ENCODE assay signal across 18 cellular contexts in the genomic region with DNA sequence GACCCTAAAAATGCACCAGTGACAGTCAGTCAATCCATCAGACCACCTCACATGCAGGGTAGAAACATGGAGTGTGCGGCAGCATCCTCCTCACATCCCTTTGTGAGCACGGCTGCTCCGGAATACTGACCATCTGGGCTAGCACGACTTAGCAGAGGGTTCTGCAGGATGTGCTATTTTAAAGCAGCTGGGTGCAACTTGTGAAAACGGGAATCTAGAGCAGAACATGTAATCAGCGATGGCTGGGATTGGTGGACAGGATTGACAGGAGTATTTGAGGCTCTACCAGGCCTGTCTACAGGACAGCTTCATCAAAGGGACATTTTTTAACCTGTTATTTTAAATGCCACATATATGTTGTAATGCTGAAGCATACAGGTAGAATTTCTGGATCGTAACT. TPM values are rescaled to one million over a fixed set of nuclear protein-coding genes. Genes with fewer than 3 reads are reported as not detected.
DNase-seq lines count a peak whose midpoint lies in the region; ATAC-seq and TF ChIP-seq lines count a peak whose summit lies in the region.
"Had no signal": no experiment of that assay in that cellular context is flagged by ENCODE, and none has a peak within 500 bp of the region (broad histone marks: within the 10 kb centered on the region; RNA-seq: fewer than 3 reads in every experiment).

No MANE protein-coding gene starts in this region.

- H3K27me3 Mint-ChIP-seq in MCF 10A (ENCODE audit: insufficient read depth, unreplicated experiment): no peaks in the 10 kb centered on the region
- no peaks in the 10 kb centered on the region for H3K27me3 Mint-ChIP-seq in activated CD4-positive, alpha-beta memory T cell treated with anti-CD3 and anti-CD28 coated beads for 36 hours

- H3K4me1 ChIP-seq in mammary epithelial cell (ENCODE audit: insufficient read depth, low read length) (no peaks in the 10 kb centered on the region), Panc1 (ENCODE audit: control insufficient read depth, insufficient read depth, low read length) (no peaks in the 10 kb centered on the region), suprapubic skin (no peaks in the 10 kb centered on the region), ovary (ENCODE audit: insufficient read depth) (no peaks in the 10 kb centered on the region)
- H3K4me1 ChIP-seq: A549 had no signal

- H3K9ac ChIP-seq in mammary epithelial cell (ENCODE audit: insufficient read depth, low read length): no peak overlapping the region
- H3K9ac ChIP-seq: GM23248 had no signal

- H3K27ac Mint-ChIP-seq in MCF 10A (ENCODE audit: low read depth, unreplicated experiment): no peak overlapping the region
- no peak overlapping the region for H3K27ac Mint-ChIP-seq in activated CD4-positive, alpha-beta memory T cell treated with anti-CD3 and anti-CD28 coated beads for 36 hours

- H2AFZ ChIP-seq in mammary epithelial cell (ENCODE audit: low read depth, low read length): no peak overlapping the region
- H2AFZ ChIP-seq: GM23248 had no signal

- TF ChIP-seq POLR2A in suprapubic skin (IDR thresholded peaks at IDR 0.05) (no peak), ovary (IDR thresholded peaks at IDR 0.05) (no peak)

- no peaks in the 10 kb centered on the region for H3K27me3 ChIP-seq in mammary epithelial cell (ENCODE audit: insufficient read depth, low read length)
- H3K27me3 ChIP-seq in Panc1 (ENCODE audit: control insufficient read depth, insufficient read depth, low read length): no peaks in the 10 kb centered on the region
- no peaks in the 10 kb centered on the region for H3K27me3 ChIP-seq in dorsolateral prefrontal cortex
- no peaks in the 10 kb centered on the region for H3K27me3 ChIP-seq in suprapubic skin
- H3K27me3 ChIP-seq in ovary: no peaks in the 10 kb centered on the region

- POLR2A ChIA-PET in MCF 10A (lab: Yijun Ruan, JAX): interaction anchor here (1.6 kb wide), 1 partner anchor 11 kb away, joined by 5 read pairs; no protein-coding TSS in a partner anchor
- POLR2A ChIA-PET in Panc1 (lab: Charles Lee): no interaction called here
- POLR2A ChIA-PET in activated CD4-positive, alpha-beta memory T cell treated with anti-CD3 and anti-CD28 coated beads for 36 hours (lab: Charles Lee): no interaction called here

- H3K9me3 ChIP-seq in mammary epithelial cell (replicated peaks; ENCODE audit: insufficient read depth, low read length) (no peaks in the 10 kb centered on the region), Panc1 (ENCODE audit: control insufficient read depth, insufficient read depth, low read depth, low read length) (no peaks in the 10 kb centered on the region), suprapubic skin (no peaks in the 10 kb centered on the region), ovary (no peaks in the 10 kb centered on the region)
- H3K9me3 ChIP-seq: A549 had no signal

- H3K4me3 Mint-ChIP-seq in MCF 10A (ENCODE audit: unreplicated experiment): no peak overlapping the region
- H3K4me3 Mint-ChIP-seq in activated CD4-positive, alpha-beta memory T cell treated with anti-CD3 and anti-CD28 coated beads for 36 hours: no peak overlapping the region

- no peak for DNase-seq in mammary epithelial cell
- DNase-seq in MCF 10A (ENCODE audit: unreplicated experiment): no peak
- DNase-seq in Panc1 (ENCODE audit: low read depth, low spot score): no peak
- DNase-seq in dorsolateral prefrontal cortex: peak in 8 of 10 donors; percentile 17 to 81 (median 61)
- peak; percentile 56 for DNase-seq in occipital lobe (lab: John Stamatoyannopoulos, UW)
- DNase-seq in suprapubic skin (ENCODE audit: low spot score in 2 of 2): no peak
- no peak for DNase-seq in activated CD4-positive, alpha-beta memory T cell treated with anti-CD3 and anti-CD28 coated beads for 36 hours
- no peak for DNase-seq in ovary
- DNase-seq: DMS79, GF-D8, GM23248, KBM-7, NCI-H1092, NCI-H1694 treated with DMSO at 0.1 percent for 48 hours, NCI-H446 treated with DMSO at 0.1 percent for 48 hours, NCI-H748 treated with DMSO at 0.1 percent for 48 hours, SIG-M5 had no signal

- 99% methylated on average over 7 of the region's 7 CpGs for WGBS in mammary epithelial cell (ENCODE audit: low coverage, missing lambda C conversion rate)
- WGBS in suprapubic skin: 84% methylated on average over 7 of the region's 7 CpGs
- 79 to 84% (median 79%) methylated on average over 7 of the region's 7 CpGs for WGBS in ovary, 3 donors

- intact Hi-C loops in mammary epithelial cell (cut with micrococcal nuclease) (no loop called here), MCF 10A (cut with micrococcal nuclease) (no loop called here), Panc1 (cut with micrococcal nuclease; ENCODE audit: unreplicated experiment) (no loop called here), dorsolateral prefrontal cortex (cut with DNase I) (no loop called here), ovary (cut with DNase I) (no loop called here)
- intact Hi-C loops in activated CD4-positive, alpha-beta memory T cell treated with anti-CD3 and anti-CD28 coated beads for 36 hours (cut with micrococcal nuclease): no loop called here

- no peaks in the 10 kb centered on the region for H3K79me2 ChIP-seq in mammary epithelial cell (ENCODE audit: insufficient read depth, low read length)

- H3K36me3 ChIP-seq in mammary epithelial cell (ENCODE audit: insufficient read depth, low read length) (peaks cover 2% of the 10 kb centered on the region), Panc1 (ENCODE audit: control insufficient read depth, insufficient read depth, low read length) (no peaks in the 10 kb centered on the region), suprapubic skin (peaks cover 5% of the 10 kb centered on the region), ovary (no peaks in the 10 kb centered on the region)

- in situ Hi-C loops in mammary epithelial cell (cut with MboI; ENCODE audit: low sequenced_read_pairs in 2 of 2): no loop called here
- in situ Hi-C loops in Panc1 (cut with HindIII; ENCODE audit: low pct_unique_long_range_greater_than_20kb, low sequenced_read_pairs): no loop called here

- H3K27ac ChIP-seq in mammary epithelial cell (ENCODE audit: insufficient read depth, low read depth, low read length) (no peak overlapping the region), Panc1 (ENCODE audit: low read length) (no peak overlapping the region), dorsolateral prefrontal cortex (peak overlapping the region in 53 of 59 donors; percentile 3 to 85 (median 55)), suprapubic skin (no peak overlapping the region), ovary (no peak overlapping the region)
- H3K27ac ChIP-seq: A549, GM23248 had no signal

- H3K4me3 ChIP-seq in mammary epithelial cell (replicated peaks in 1 of 3; ENCODE audit: insufficient read depth in 1 of 3, low read depth in 2 of 3, low read length in 3 of 3): no peak overlapping the region
- H3K4me3 ChIP-seq in Panc1 (ENCODE audit: low read depth in 2 of 2, low read length in 2 of 2): no peak overlapping the region
- H3K4me3 ChIP-seq in dorsolateral prefrontal cortex: no peak overlapping the region
- H3K4me3 ChIP-seq in suprapubic skin: no peak overlapping the region
- H3K4me3 ChIP-seq in ovary: no peak overlapping the region
- H3K4me3 ChIP-seq: A549, GM23248 had no signal

- H3K4me1 Mint-ChIP-seq in MCF 10A (ENCODE audit: insufficient read depth, unreplicated experiment): no peaks in the 10 kb centered on the region
- H3K4me1 Mint-ChIP-seq in activated CD4-positive, alpha-beta memory T cell treated with anti-CD3 and anti-CD28 coated beads for 36 hours (ENCODE audit: low read depth): no peaks in the 10 kb centered on the region

- TF ChIP-seq EP300 in suprapubic skin (IDR thresholded peaks at IDR 0.05): no peak
- TF ChIP-seq EP300 in ovary (IDR thresholded peaks at IDR 0.05): no peak

- dilution Hi-C loops in mammary epithelial cell (cut with HindIII; ENCODE audit: low sequenced_read_pairs): no loop called here

- ATAC-seq in Panc1: no peak
- ATAC-seq: A549 had no signal

- BruUV-seq in mammary epithelial cell (replicated peaks; lab: Mats Ljungman, UMichigan): TSS peak; percentile 1
- no TSS peak for BruUV-seq in MCF 10A (replicated peaks; lab: Mats Ljungman, UMichigan)
- TSS peak; percentile 25 for BruUV-seq in Panc1 (replicated peaks; lab: Mats Ljungman, UMichigan)

- no peaks in the 10 kb centered on the region for H3K9me3 Mint-ChIP-seq in MCF 10A (ENCODE audit: unreplicated experiment)
- no peaks in the 10 kb centered on the region for H3K9me3 Mint-ChIP-seq in activated CD4-positive, alpha-beta memory T cell treated with anti-CD3 and anti-CD28 coated beads for 36 hours

- peaks cover 26% of the 10 kb centered on the region for H3K36me3 Mint-ChIP-seq in MCF 10A (ENCODE audit: insufficient read depth, unreplicated experiment)
- H3K36me3 Mint-ChIP-seq in activated CD4-positive, alpha-beta memory T cell treated with anti-CD3 and anti-CD28 coated beads for 36 hours: peaks cover 3% of the 10 kb centered on the region

- no peaks in the 10 kb centered on the region for H4K20me1 ChIP-seq in mammary epithelial cell (ENCODE audit: insufficient read depth, low read length)

- CTCF ChIA-PET in mammary epithelial cell (lab: Charles Lee; ENCODE audit: low non-redundant PET) (no interaction called here), MCF 10A (lab: Yijun Ruan, JAX) (no interaction called here), Panc1 (lab: Charles Lee) (no interaction called here)
- CTCF ChIA-PET in activated CD4-positive, alpha-beta memory T cell treated with anti-CD3 and anti-CD28 coated beads for 36 hours (lab: Charles Lee): interaction anchor here (1.3 kb wide), 1 partner anchor 12 kb away, joined by 3 read pairs; no protein-coding TSS in a partner anchor

- TF ChIP-seq CTCF in mammary epithelial cell (conservative IDR thresholded peaks at IDR 0.05 in 1 of 2, IDR thresholded peaks at IDR 0.05 in 1 of 2; ENCODE audit: extremely low read depth in 1 of 2, insufficient read depth in 1 of 2, low read depth in 1 of 2, low read length in 2 of 2) (no peak), MCF 10A (IDR thresholded peaks at IDR 0.05; ENCODE audit: unreplicated experiment) (no peak), Panc1 (IDR thresholded peaks at IDR 0.05) (no peak), dorsolateral prefrontal cortex (IDR thresholded peaks at IDR 0.05 in 54 of 56, conservative IDR thresholded peaks at IDR 0.05 in 2 of 56; ENCODE audit: low read depth in 1 of 56, partially characterized antibody in 56 of 56) (no peak), suprapubic skin (IDR thresholded peaks at IDR 0.05) (no peak), ovary (IDR thresholded peaks at IDR 0.05) (no peak)

- H3K4me2 ChIP-seq in mammary epithelial cell (ENCODE audit: insufficient read depth, low read depth, low read length): no peak overlapping the region
- H3K4me2 ChIP-seq: A549 had no signal

RNA-seq across cellular contexts. Expression of gene PLEKHM2, which starts 16.8 kb away (rescaled TPM):
- total RNA-seq in mammary epithelial cell: 10 to 100 TPM; 50.2 to 53.9 TPM
- polyA plus RNA-seq in mammary epithelial cell: 36.3 TPM
- polyA minus RNA-seq in mammary epithelial cell: 62.1 TPM
- total RNA-seq in MCF 10A (2022): 51.5 and 65.8 TPM in 2 replicates
- 54.6 TPM for total RNA-seq in Panc1 (2021; ENCODE audit: unreplicated experiment)
- polyA plus RNA-seq in Panc1 (2012; ENCODE audit: insufficient read length): 76.4 TPM
- 100 to 1,000 TPM; 128 to 550 (median 209) TPM for total RNA-seq in dorsolateral prefrontal cortex
- total RNA-seq in occipital lobe: 36.8 TPM
- total RNA-seq in suprapubic skin: 10 to 100 TPM; 51.3 to 61.6 (median 55.2) TPM
- 10 to 100 TPM; 46.5 to 48.1 TPM for total RNA-seq in activated CD4-positive, alpha-beta memory T cell treated with anti-CD3 and anti-CD28 coated beads for 36 hours
- total RNA-seq in ovary: 10 to 100 TPM; 26.5 to 81.8 (median 55.1) TPM
- 10 to 100 TPM; 22.1 to 45.0 TPM for polyA plus RNA-seq in ovary

RNA-seq across cellular contexts. Expression of gene DDI2, which starts 50.1 kb away (rescaled TPM):
- total RNA-seq in mammary epithelial cell: 10 to 100 TPM; 22.2 to 29.7 TPM
- 7.7 TPM for polyA plus RNA-seq in mammary epithelial cell
- 18.8 TPM for polyA minus RNA-seq in mammary epithelial cell
- total RNA-seq in MCF 10A (2022): 26.6 and 32.7 TPM in 2 replicates
- total RNA-seq in Panc1 (2021; ENCODE audit: unreplicated experiment): 27.7 TPM
- 9.3 TPM for polyA plus RNA-seq in Panc1 (2012; ENCODE audit: insufficient read length)
- total RNA-seq in dorsolateral prefrontal cortex: 10 to 100 TPM; 28.6 to 49.9 (median 38.4) TPM
- total RNA-seq in occipital lobe: 20.9 TPM
- 10 to 100 TPM; 33.2 to 90.0 (median 39.9) TPM for total RNA-seq in suprapubic skin
- 10 to 100 TPM; 26.3 to 28.2 TPM for total RNA-seq in activated CD4-positive, alpha-beta memory T cell treated with anti-CD3 and anti-CD28 coated beads for 36 hours
- total RNA-seq in ovary: 10 to 100 TPM; 18.7 to 30.9 (median 23.1) TPM
- polyA plus RNA-seq in ovary: 1 to 10 TPM; 4.2 to 9.6 TPM

Comparison
In these comparisons a context has a peak if more than half of its experiments do, and no peak if none do; other contexts are left out.
1. DNase-seq: peak in dorsolateral prefrontal cortex (8 of 10) and occipital lobe (single experiment); none in mammary epithelial cell (single experiment), MCF 10A (single experiment), Panc1 (single experiment), suprapubic skin (0 of 2), activated CD4-positive, alpha-beta memory T cell treated with anti-CD3 and anti-CD28 coated beads for 36 hours (single experiment) and ovary (0 of 5).
2. H3K27ac ChIP-seq: peak in dorsolateral prefrontal cortex (53 of 59); none in mammary epithelial cell (single experiment), Panc1 (single experiment), suprapubic skin (single experiment) and ovary (0 of 2).